ENCODE assay signal across 1 cellular context in genomic region chr17:75722076-75722475, GRCh38.
TF ChIP-seq lines count a peak whose summit lies in the region.

No MANE protein-coding gene starts in this region.

TF ChIP-seq in SK-N-SH, 30 proteins besides CTCF, POLR2A, EP300 and RAD21 (continued from another document):
- TF ChIP-seq CHD2 (IDR thresholded peaks at IDR 0.05; ENCODE audit: low read length, partially characterized antibody), result no peak
- TF ChIP-seq MEF2A (IDR thresholded peaks at IDR 0.05; ENCODE audit: borderline replicate concordance, low read depth), result no peak
- TF ChIP-seq PBX3 (IDR thresholded peaks at IDR 0.05), result no peak
- TF ChIP-seq MXI1 (IDR thresholded peaks at IDR 0.05; ENCODE audit: low read depth, low read length), result no peak
- TF ChIP-seq ELF1 (IDR thresholded peaks at IDR 0.05), result no peak
